Comparison of ENCODE assay signal across 8 cellular contexts in the genomic region with DNA sequence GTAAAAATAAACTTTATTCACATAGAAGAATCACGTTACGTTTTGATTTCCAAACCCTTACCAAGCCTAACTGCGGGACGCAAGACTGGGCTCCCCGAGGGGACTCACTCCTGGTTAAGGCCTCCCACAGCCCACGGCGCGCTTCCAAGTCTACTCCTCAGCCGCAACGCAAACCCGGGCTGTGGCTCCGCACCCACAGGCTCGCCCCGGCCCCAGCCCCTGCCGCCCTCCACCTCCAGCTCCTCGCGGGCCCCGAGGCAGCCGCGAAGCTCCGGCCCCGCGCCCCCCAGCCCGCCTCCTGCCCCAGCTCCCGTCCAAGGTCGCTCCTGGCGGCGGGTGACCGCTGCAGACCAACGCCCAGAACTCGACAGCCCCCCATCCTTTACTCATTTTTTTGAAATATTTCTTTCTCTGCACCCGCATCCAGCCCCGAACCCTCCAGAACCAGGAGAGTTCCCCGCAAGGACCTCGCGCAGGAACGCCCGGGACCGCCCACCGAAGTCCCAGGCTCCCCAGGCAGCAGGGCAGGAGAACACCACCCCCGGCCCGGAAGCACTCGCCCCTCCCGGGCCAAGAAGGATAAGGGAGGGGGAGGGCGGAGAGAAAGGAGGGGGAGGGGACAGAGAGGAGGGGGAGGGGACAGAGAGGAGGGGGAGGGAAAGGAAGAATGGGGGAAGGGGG. TPM values are rescaled to one million over a fixed set of nuclear protein-coding genes. Genes with fewer than 3 reads are reported as not detected.
DNase-seq lines count a peak whose midpoint lies in the region; ATAC-seq, FAIRE-seq and TF ChIP-seq lines count a peak whose summit lies in the region.

No MANE protein-coding gene starts in this region.

- ATAC-seq in GM18511 (IDR thresholded peaks at IDR 0.05; ENCODE audit: unreplicated experiment), result no peak

- no peak overlapping the region for H2AFZ ChIP-seq in Loucy (ENCODE audit: low read length)

- H3K27ac ChIP-seq in adrenal gland (peak overlapping the region; percentile 93 to 100 (median 100)), left ventricle myocardium inferior (replicated peaks) (peak overlapping the region; percentile 100)

- H3K27me3 ChIP-seq in Loucy (ENCODE audit: insufficient read depth, low read length, poor library complexity, severe bottlenecking) (no peaks in the 10 kb centered on the region), adrenal gland (no peaks in the 10 kb centered on the region), left ventricle myocardium inferior (ENCODE audit: low read depth) (no peaks in the 10 kb centered on the region)

- peak; percentile 20 for FAIRE-seq in urothelium cell line (lab: Jason Lieb, UNC)

- H3K4me3 ChIP-seq in GM12864 (ENCODE audit: low read depth, low read length) (peak overlapping the region; percentile 87), Loucy (ENCODE audit: low read length, poor library complexity, severe bottlenecking) (peak overlapping the region; percentile 89), adrenal gland (peak overlapping the region; percentile 54 to 92 (median 60)), left ventricle myocardium inferior (peak overlapping the region; percentile 99)

- intact Hi-C loops in adrenal gland (cut with DNase I), result no loop called here
- intact Hi-C loops in left ventricle myocardium inferior (cut with micrococcal nuclease), result loop anchor here (5.0 kb wide), 1 partner anchor 85 kb away; the partner anchor contains the start of gene DHRS7B
- intact Hi-C loops in posterior vena cava (cut with DNase I), result no loop called here

- 0 to 1% (median 1%) methylated on average over 20 to 45 of the region's 45 CpGs for WGBS in adrenal gland, 4 donors

- DNase-seq in GM12864 (ENCODE audit: low read depth) (no peak), SW480 (ENCODE audit: low spot score) (peak; percentile 66), adrenal gland (peak; percentile 81 to 91 (median 86)), left ventricle myocardium inferior (peak; percentile 90), posterior vena cava (ENCODE audit: low spot score) (peak; percentile 95), urothelium cell line (ENCODE audit: low spot score) (peak; percentile 84)

- TF ChIP-seq CTCF in GM12864 (IDR thresholded peaks at IDR 0.05; ENCODE audit: low read depth, low read length, missing control alignments), result no peak
- TF ChIP-seq CTCF in Loucy (conservative IDR thresholded peaks at IDR 0.05; ENCODE audit: low read length), result no peak
- peak in 1 of 6 experiments; percentile 7 for TF ChIP-seq CTCF in adrenal gland (IDR thresholded peaks at IDR 0.05)
- no peak for TF ChIP-seq CTCF in left ventricle myocardium inferior (IDR thresholded peaks at IDR 0.05; ENCODE audit: borderline replicate concordance)

- no peaks in the 10 kb centered on the region; the same call in 1 of the 2 replicates for H3F3A ChIP-seq in Loucy (ENCODE audit: low read depth)

- peaks cover 59% of the 10 kb centered on the region for H3K79me2 ChIP-seq in Loucy (ENCODE audit: insufficient read depth, low read length)

- peaks cover 33% of the 10 kb centered on the region for H3K4me1 ChIP-seq in Loucy (ENCODE audit: insufficient read depth, low read length, poor library complexity, severe bottlenecking)
- peaks cover 19 to 44% of the 10 kb centered on the region in 2 donors for H3K4me1 ChIP-seq in adrenal gland (replicated peaks in 1 of 2)
- H3K4me1 ChIP-seq in left ventricle myocardium inferior, result peaks cover 66% of the 10 kb centered on the region

- H3K36me3 ChIP-seq in Loucy (ENCODE audit: insufficient read depth, low read length), result peaks cover 12% of the 10 kb centered on the region; the same call in 1 of the 2 replicates
- no peaks in the 10 kb centered on the region for H3K36me3 ChIP-seq in adrenal gland (replicated peaks in 1 of 2)
- H3K36me3 ChIP-seq in left ventricle myocardium inferior, result no peaks in the 10 kb centered on the region

- H3K9me3 ChIP-seq in Loucy (ENCODE audit: insufficient read depth, low read depth, low read length), result no peaks in the 10 kb centered on the region
- H3K9me3 ChIP-seq in adrenal gland (replicated peaks in 1 of 3), result no peaks in the 10 kb centered on the region
- H3K9me3 ChIP-seq in left ventricle myocardium inferior (replicated peaks), result no peaks in the 10 kb centered on the region

- H3K9me2 ChIP-seq in Loucy (replicated peaks; ENCODE audit: low read depth, low read length), result no peaks in the 10 kb centered on the region

- H3K9ac ChIP-seq in Loucy (ENCODE audit: low read depth, low read length, poor library complexity, severe bottlenecking), result peak overlapping the region; percentile 100

- H3K4me2 ChIP-seq in Loucy (ENCODE audit: low read depth, low read length, poor library complexity, severe bottlenecking), result peak overlapping the region; percentile 94

- H4K20me1 ChIP-seq in Loucy (ENCODE audit: insufficient read depth, low read length, poor library complexity, severe bottlenecking), result peaks cover 52% of the 10 kb centered on the region

- peak in 1 of 2 donors; percentile 25 for TF ChIP-seq POLR2A in adrenal gland (IDR thresholded peaks at IDR 0.05)

RNA-seq across cellular contexts. Expression of gene USP22, which starts 0.9 kb away (rescaled TPM):
- total RNA-seq in adrenal gland, result 100 to 1,000 TPM; 207 to 250 (median 228) TPM
- polyA plus RNA-seq in adrenal gland, result 100 to 1,000 TPM in 1 of 3 donors, 10 to 100 TPM in 2; 43.0 to 142 (median 50.3) TPM
- total RNA-seq in left ventricle myocardium inferior, result 159 TPM
- 100 to 1,000 TPM; 136 to 142 TPM for total RNA-seq in posterior vena cava
